In genomic region chrX:13062331-13062730, GRCh38 we compare ENCODE assay signal across 19 cellular contexts. TPM values are rescaled to one million over a fixed set of nuclear protein-coding genes. Genes with fewer than 3 reads are reported as not detected.
"Had no signal": no experiment of that assay in that cellular context is flagged by ENCODE, and none has a peak within 500 bp of the region (broad histone marks: within the 10 kb centered on the region; RNA-seq: fewer than 3 reads in every experiment).

No MANE protein-coding gene starts in this region.

RNA-seq across cellular contexts. Expression of gene FAM9C, which starts 17.9 kb away (rescaled TPM):
- total RNA-seq: naive thymus-derived CD8-positive, alpha-beta T cell; natural killer cell; natural killer cell treated with Interleukin-12 subunit alpha and Interleukin-12 subunit beta and Interleukin-15 and Interleukin-18, amount 100 ng/mL, for 72 hours; omental fat pad; osteoblast; osteocyte; pancreas; progenitor cell of endocrine pancreas; pulmonary artery endothelial cell; renal cortical epithelial cell; right atrium auricular region; right cardiac atrium; right lobe of liver; sciatic nerve; sigmoid colon; smooth muscle cell had no signal
- polyA plus RNA-seq: naive thymus-derived CD8-positive, alpha-beta T cell; neural cell; pancreas; psoas muscle; small intestine; smooth muscle cell had no signal
